14 cellular contexts compared by ENCODE assay signal in the genomic region with DNA sequence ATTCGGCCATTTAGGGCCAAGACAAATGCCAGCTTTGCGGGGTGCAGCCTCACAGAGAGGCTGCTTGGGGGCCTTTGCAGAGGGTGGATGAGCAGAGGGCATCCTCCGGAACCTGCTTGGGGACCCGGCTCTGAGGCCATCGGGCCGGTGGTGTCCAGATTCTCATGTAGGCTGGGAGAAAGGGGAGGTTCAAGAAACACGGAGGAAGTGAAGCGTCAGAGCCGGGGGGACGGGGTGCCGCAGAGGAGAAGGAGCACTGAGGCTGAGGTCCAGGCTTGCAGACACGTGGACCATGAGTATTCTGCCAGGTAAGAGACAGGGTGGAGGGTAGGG.
DNase-seq lines count a peak whose midpoint lies in the region; ATAC-seq and TF ChIP-seq lines count a peak whose summit lies in the region.
"Had no signal": no experiment of that assay in that cellular context is flagged by ENCODE, and none has a peak within 500 bp of the region (broad histone marks: within the 10 kb centered on the region; RNA-seq: fewer than 3 reads in every experiment).

No MANE protein-coding gene starts in this region.

- no peak for ATAC-seq in left ventricle myocardium superior
- ATAC-seq in Panc1: no peak
- ATAC-seq: CD8-positive, alpha-beta T cell had no signal

- no peak for TF ChIP-seq CTCF in Panc1 (IDR thresholded peaks at IDR 0.05)
- TF ChIP-seq CTCF in esophagus muscularis mucosa (IDR thresholded peaks at IDR 0.05): no peak
- TF ChIP-seq CTCF in stomach (IDR thresholded peaks at IDR 0.05): no peak

- TF ChIP-seq POLR2A in esophagus muscularis mucosa (IDR thresholded peaks at IDR 0.05; ENCODE audit: low read depth) (no peak), stomach (IDR thresholded peaks at IDR 0.05) (no peak)

- POLR2A ChIA-PET in Panc1 (lab: Charles Lee): no interaction called here

- no peaks in the 10 kb centered on the region for H3K27me3 ChIP-seq in Panc1 (ENCODE audit: control insufficient read depth, insufficient read depth, low read length)
- H3K27me3 ChIP-seq in esophagus muscularis mucosa: peaks cover 0 to 18% (median 0%) of the 10 kb centered on the region in 4 donors
- H3K27me3 ChIP-seq in stomach: peaks cover 0 to 11% (median 0%) of the 10 kb centered on the region in 3 donors
- H3K27me3 ChIP-seq in H7 (ENCODE audit: control insufficient read depth, insufficient read depth, low read length): no peaks in the 10 kb centered on the region

- H3K4me1 ChIP-seq in Panc1 (ENCODE audit: control insufficient read depth, insufficient read depth, low read length) (peaks cover 13% of the 10 kb centered on the region), esophagus muscularis mucosa (no peaks in the 10 kb centered on the region), stomach (peaks cover 0 to 17% (median 7%) of the 10 kb centered on the region in 4 donors)

- no peaks in the 10 kb centered on the region for H3K36me3 ChIP-seq in Panc1 (ENCODE audit: control insufficient read depth, insufficient read depth, low read length)
- H3K36me3 ChIP-seq in esophagus muscularis mucosa: no peaks in the 10 kb centered on the region
- H3K36me3 ChIP-seq in stomach: no peaks in the 10 kb centered on the region
- no peaks in the 10 kb centered on the region for H3K36me3 ChIP-seq in H7 (replicated peaks; ENCODE audit: control insufficient read depth, insufficient read depth, low read length)

- no peak overlapping the region for H3K4me3 ChIP-seq in Panc1 (ENCODE audit: low read depth in 2 of 2, low read length in 2 of 2)
- H3K4me3 ChIP-seq in esophagus muscularis mucosa: no peak overlapping the region
- no peak overlapping the region for H3K4me3 ChIP-seq in stomach
- H3K4me3 ChIP-seq in H7 (ENCODE audit: insufficient read depth, low read depth, low read length): no peak overlapping the region
- H3K4me3 ChIP-seq: A549 had no signal

- no TSS peak for BruUV-seq in Panc1 (replicated peaks; lab: Mats Ljungman, UMichigan)

- intact Hi-C loops in cardiac septum (cut with DNase I): no loop called here
- intact Hi-C loops in left ventricle myocardium superior (cut with micrococcal nuclease): no loop called here
- intact Hi-C loops in Panc1 (cut with micrococcal nuclease; ENCODE audit: unreplicated experiment): no loop called here
- intact Hi-C loops in esophagus muscularis mucosa (cut with DNase I): no loop called here
- intact Hi-C loops in stomach (cut with DNase I; ENCODE audit: low total_unique reads): no loop called here

- no peak for TF ChIP-seq EP300 in esophagus muscularis mucosa (IDR thresholded peaks at IDR 0.05)
- no peak for TF ChIP-seq EP300 in stomach (IDR thresholded peaks at IDR 0.05)

- WGBS in esophagus muscularis mucosa: 91% methylated on average over 11 of the region's 12 CpGs
- 91 to 97% (median 95%) methylated on average over 12 of the region's 12 CpGs for WGBS in stomach, 5 donors

- H3K9me3 ChIP-seq in Panc1 (ENCODE audit: control insufficient read depth, insufficient read depth, low read depth, low read length) (no peaks in the 10 kb centered on the region), esophagus muscularis mucosa (peaks cover 0 to 4% (median 0%) of the 10 kb centered on the region in 4 donors), stomach (no peaks in the 10 kb centered on the region)
- H3K9me3 ChIP-seq: A549 had no signal

- CTCF ChIA-PET in Panc1 (lab: Charles Lee): no interaction called here

- in situ Hi-C loops in Panc1 (cut with HindIII; ENCODE audit: low pct_unique_long_range_greater_than_20kb, low sequenced_read_pairs): no loop called here

- H3K27ac ChIP-seq in Panc1 (ENCODE audit: low read length) (peak overlapping the region; percentile 70), esophagus muscularis mucosa (replicated peaks in 1 of 4) (no peak overlapping the region), stomach (peak overlapping the region in 3 of 5 donors; percentile 10 to 85 (median 73))

- DNase-seq in cardiac septum (ENCODE audit: low spot score) (peak; percentile 43), left ventricle myocardium superior (no peak), Panc1 (ENCODE audit: low read depth, low spot score) (no peak), esophagus muscularis mucosa (ENCODE audit: extremely low spot score) (peak; percentile 74), stomach (peak; percentile 22), H7 (no peak), DMS53 treated with DMSO at 0.1 percent for 48 hours (lab: John Stamatoyannopoulos, UW; ENCODE audit: unreplicated experiment) (no peak)
- DNase-seq in activated CD4-positive, alpha-beta T cell treated with anti-CD3 and anti-CD28 coated beads for 48 hours: no peak
- DNase-seq: HCEC 1CT, NCI-H1436, NCI-H2029 treated with DMSO at 0.1 percent for 48 hours, NCI-H510A treated with DMSO at 0.1 percent for 48 hours had no signal

Comparison
In these comparisons a context has a peak if more than half of its experiments do, and no peak if none do; other contexts are left out.
1. DNase-seq: peak in cardiac septum (single experiment), esophagus muscularis mucosa (single experiment) and stomach (single experiment); none in left ventricle myocardium superior (single experiment), Panc1 (single experiment), activated CD4-positive, alpha-beta T cell treated with anti-CD3 and anti-CD28 coated beads for 48 hours (single experiment), H7 (single experiment) and DMS53 treated with DMSO at 0.1 percent for 48 hours (single experiment).
2. H3K27ac ChIP-seq: peak in Panc1 (single experiment) and stomach (3 of 5); none in esophagus muscularis mucosa (0 of 4).